Comparison of ENCODE assay signal across 5 cellular contexts in the genomic region with DNA sequence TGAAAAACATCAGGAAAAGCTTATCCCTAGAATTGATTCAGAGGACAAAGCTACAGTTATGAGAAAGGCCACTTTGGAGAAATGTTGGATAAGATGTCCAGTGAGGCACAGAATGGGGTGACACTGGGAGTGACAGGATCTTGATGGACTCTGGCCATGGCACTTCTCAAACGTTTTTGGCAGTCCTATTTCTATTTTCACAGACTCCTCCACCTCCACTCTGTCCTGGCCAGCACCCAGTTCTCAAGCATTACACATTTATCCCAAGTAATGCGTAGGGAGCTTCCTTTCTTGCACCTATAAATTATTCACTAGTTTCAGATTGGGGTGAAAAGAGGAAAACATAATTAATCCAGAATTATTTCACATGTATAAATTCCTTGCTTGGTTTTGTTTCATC.
"Had no signal": no experiment of that assay in that cellular context is flagged by ENCODE, and none has a peak within 500 bp of the region (broad histone marks: within the 10 kb centered on the region; RNA-seq: fewer than 3 reads in every experiment).

No MANE protein-coding gene starts in this region.

- DNase-seq: IMR-90, KBM-7, KG1 had no signal

- ATAC-seq: HepG2, K562 had no signal
